In the genomic region with DNA sequence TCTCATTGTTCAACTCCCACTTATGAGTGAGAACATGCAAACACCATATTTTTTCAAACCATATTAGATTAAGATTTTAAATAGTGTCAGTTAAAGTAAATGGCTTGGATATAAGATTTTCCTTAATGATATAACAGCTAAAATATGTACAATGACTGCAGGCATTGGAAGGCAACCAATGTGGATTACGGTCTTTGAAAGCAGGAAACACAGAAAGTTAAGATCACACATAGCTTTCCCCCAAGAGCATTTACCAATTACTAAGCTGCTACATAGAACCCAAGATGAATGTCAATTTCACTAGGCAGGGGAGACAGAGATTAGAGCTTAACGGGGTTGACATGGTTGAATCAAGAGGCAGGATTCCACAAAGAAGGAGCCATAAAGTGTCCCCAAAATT, we compare ENCODE assay signal across 18 cellular contexts.
"Had no signal": no experiment of that assay in that cellular context is flagged by ENCODE, and none has a peak within 500 bp of the region (broad histone marks: within the 10 kb centered on the region; RNA-seq: fewer than 3 reads in every experiment).

No MANE protein-coding gene starts in this region.

- H3K4me1 ChIP-seq: left lung, thyroid gland had no signal

- H3K9me3 ChIP-seq: ovary, thyroid gland had no signal

- DNase-seq: activated CD4-positive, alpha-beta T cell treated with anti-CD3 and anti-CD28 coated beads, Interleukin-2, amount 10 ng/mL, durations not matched to agents 24 days and 14 days; activated CD4-positive, CD25-positive, alpha-beta regulatory T cell; activated CD8-positive, alpha-beta memory T cell treated with anti-CD3 and anti-CD28 coated beads, Interleukin-2, amount 50 U/mL, for 48 hours; activated CD8-positive, alpha-beta T cell treated with anti-CD3 and anti-CD28 coated beads, Interleukin-2, amount 10 ng/mL, durations not matched to agents 7 days and 5 days; activated gamma-delta T cell; activated T-cell treated with anti-CD3 and anti-CD28 coated beads, Interleukin-2, amount 50 U/mL, for 72 hours; anterior cingulate cortex; erythroblast; hippocampal formation; kidney; left lung; mammary epithelial cell; ovary; stimulated activated CD4-positive, alpha-beta T cell treated with anti-CD3 and anti-CD28 coated beads, Interleukin-12 subunit alpha, Interleukin-12 subunit beta, amount 100 ng/mL, for 4 hours; stimulated activated CD4-positive, alpha-beta T cell treated with anti-CD3 and anti-CD28 coated beads, Interleukin-2, amount 100 ng/mL, for 24 hours; thyroid gland had no signal

- H3K36me3 ChIP-seq: cardiac muscle cell, left lung, ovary, thyroid gland had no signal

- ATAC-seq: activated CD8-positive, alpha-beta T cell treated with anti-CD3 and anti-CD28 coated beads, Interleukin-2, amount 10 ng/mL, durations not matched to agents 7 days and 5 days; activated T-cell treated with anti-CD3 and anti-CD28 coated beads, Interleukin-2, amount 50 U/mL, for 72 hours; left lung; sciatic nerve had no signal

- H3K4me3 ChIP-seq: cardiac muscle cell, left lung, ovary, thyroid gland had no signal

- H3K27ac ChIP-seq: cardiac muscle cell, left lung, ovary, thyroid gland had no signal
